In the genomic region with DNA sequence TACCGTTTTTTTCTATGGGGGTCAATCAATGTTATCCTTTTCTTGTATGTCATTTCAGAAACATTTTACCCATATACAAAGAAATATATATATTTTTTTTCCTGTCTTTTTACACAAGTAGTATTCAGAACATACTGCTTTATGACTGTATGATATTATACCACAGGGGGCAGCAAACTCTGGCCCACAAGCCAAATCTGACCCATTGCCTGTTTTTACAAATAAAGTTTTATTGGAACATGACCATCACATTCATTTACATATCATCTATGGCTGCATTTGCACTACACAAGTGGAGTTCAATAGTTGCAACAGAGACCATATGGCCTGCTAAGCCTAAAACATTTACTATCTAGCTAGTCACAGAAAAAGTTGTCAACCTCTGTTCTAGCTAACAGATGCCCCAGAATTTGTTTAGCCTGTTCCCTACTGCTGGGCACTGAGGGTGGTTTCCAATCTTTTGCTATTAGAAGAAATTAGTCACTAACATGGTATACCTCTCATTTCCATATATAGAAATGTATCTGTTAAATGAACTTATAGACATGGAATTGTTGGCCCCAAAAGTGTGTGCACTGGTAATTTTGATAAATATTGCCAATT, we compare ENCODE assay signal across 1 cellular context.
TF ChIP-seq lines count a peak whose summit lies in the region.

No MANE protein-coding gene starts in this region.

TF ChIP-seq in HepG2, 621 proteins besides CTCF, POLR2A, EP300 and RAD21:
- TF ChIP-seq, protein P1, sequence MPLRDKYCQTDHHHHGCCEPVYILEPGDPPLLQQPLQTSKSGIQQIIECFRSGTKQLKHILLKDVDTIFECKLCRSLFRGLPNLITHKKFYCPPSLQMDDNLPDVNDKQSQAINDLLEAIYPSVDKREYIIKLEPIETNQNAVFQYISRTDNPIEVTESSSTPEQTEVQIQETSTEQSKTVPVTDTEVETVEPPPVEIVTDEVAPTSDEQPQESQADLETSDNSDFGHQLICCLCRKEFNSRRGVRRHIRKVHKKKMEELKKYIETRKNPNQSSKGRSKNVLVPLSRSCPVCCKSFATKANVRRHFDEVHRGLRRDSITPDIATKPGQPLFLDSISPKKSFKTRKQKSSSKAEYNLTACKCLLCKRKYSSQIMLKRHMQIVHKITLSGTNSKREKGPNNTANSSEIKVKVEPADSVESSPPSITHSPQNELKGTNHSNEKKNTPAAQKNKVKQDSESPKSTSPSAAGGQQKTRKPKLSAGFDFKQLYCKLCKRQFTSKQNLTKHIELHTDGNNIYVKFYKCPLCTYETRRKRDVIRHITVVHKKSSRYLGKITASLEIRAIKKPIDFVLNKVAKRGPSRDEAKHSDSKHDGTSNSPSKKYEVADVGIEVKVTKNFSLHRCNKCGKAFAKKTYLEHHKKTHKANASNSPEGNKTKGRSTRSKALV (CRISPR knock-in tag; IDR thresholded peaks at IDR 0.05): no peak
- TF ChIP-seq, protein P2, sequence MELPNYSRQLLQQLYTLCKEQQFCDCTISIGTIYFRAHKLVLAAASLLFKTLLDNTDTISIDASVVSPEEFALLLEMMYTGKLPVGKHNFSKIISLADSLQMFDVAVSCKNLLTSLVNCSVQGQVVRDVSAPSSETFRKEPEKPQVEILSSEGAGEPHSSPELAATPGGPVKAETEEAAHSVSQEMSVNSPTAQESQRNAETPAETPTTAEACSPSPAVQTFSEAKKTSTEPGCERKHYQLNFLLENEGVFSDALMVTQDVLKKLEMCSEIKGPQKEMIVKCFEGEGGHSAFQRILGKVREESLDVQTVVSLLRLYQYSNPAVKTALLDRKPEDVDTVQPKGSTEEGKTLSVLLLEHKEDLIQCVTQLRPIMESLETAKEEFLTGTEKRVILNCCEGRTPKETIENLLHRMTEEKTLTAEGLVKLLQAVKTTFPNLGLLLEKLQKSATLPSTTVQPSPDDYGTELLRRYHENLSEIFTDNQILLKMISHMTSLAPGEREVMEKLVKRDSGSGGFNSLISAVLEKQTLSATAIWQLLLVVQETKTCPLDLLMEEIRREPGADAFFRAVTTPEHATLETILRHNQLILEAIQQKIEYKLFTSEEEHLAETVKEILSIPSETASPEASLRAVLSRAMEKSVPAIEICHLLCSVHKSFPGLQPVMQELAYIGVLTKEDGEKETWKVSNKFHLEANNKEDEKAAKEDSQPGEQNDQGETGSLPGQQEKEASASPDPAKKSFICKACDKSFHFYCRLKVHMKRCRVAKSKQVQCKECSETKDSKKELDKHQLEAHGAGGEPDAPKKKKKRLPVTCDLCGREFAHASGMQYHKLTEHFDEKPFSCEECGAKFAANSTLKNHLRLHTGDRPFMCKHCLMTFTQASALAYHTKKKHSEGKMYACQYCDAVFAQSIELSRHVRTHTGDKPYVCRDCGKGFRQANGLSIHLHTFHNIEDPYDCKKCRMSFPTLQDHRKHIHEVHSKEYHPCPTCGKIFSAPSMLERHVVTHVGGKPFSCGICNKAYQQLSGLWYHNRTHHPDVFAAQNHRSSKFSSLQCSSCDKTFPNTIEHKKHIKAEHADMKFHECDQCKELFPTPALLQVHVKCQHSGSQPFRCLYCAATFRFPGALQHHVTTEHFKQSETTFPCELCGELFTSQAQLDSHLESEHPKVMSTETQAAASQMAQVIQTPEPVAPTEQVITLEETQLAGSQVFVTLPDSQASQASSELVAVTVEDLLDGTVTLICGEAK (IDR thresholded peaks at IDR 0.05): peak; percentile 89
- TF ChIP-seq, protein P2 (CRISPR knock-in tag; IDR thresholded peaks at IDR 0.05): peak; percentile 98
- peak; percentile 34; the same call in 1 of the 2 replicates for TF ChIP-seq STAG1 (CRISPR knock-in tag; IDR thresholded peaks at IDR 0.05)
